1 cellular context compared by ENCODE assay signal in the genomic region with DNA sequence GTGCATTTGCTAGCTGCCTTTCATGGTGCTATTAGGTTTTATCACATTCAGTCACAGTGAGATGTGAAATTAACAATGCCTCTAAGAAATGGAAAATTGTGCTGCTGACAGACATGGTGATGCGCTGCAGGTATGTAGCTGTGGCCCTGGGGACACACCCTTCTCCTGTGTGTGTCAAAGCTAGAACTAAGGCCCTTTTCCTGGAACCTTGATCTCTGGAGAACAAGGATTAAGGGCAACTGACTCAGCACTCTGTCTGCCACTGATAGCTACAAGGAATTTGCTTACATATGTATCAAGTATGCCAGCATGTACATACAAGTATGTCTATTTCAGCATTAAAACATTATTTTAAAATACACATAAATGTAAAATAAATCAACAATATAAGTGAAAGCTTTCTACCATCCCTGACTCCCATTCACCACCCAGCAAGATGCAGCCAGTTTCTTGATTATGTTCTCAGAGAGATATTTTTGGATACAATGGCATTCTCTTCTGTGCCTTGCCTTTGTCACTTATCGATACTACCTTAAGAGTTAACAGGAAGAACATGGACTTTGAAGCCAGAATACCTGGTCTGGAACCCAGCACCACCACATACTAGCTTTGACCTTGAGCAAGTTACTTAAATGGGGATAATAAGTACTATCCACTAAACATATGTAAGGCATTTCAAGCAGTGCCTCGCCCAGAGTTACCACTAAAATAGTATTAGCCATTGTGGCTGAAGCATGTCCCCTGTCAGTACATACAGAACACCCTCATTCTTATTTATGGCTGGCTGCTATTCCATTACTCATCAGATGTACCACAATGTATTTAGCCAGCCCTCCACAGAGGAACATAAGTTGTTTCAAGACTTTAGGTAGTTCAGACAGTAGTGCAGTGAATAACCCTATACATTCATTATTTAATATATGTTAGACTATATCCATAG.
A peak's percentile ranks its signal among the peaks of the same experiment; 100 is the strongest.
TF ChIP-seq lines count a peak whose summit lies in the region.

No MANE protein-coding gene starts in this region.

TF ChIP-seq in K562, 482 proteins besides CTCF, POLR2A, EP300 and RAD21 (continued from another document and continues in another):
- TF ChIP-seq CHD7 (IDR thresholded peaks at IDR 0.05; ENCODE audit: low read depth, low read length): no peak
- peak; percentile 87 for TF ChIP-seq CTBP1 (IDR thresholded peaks at IDR 0.05; ENCODE audit: borderline replicate concordance)
- TF ChIP-seq, protein P1, sequence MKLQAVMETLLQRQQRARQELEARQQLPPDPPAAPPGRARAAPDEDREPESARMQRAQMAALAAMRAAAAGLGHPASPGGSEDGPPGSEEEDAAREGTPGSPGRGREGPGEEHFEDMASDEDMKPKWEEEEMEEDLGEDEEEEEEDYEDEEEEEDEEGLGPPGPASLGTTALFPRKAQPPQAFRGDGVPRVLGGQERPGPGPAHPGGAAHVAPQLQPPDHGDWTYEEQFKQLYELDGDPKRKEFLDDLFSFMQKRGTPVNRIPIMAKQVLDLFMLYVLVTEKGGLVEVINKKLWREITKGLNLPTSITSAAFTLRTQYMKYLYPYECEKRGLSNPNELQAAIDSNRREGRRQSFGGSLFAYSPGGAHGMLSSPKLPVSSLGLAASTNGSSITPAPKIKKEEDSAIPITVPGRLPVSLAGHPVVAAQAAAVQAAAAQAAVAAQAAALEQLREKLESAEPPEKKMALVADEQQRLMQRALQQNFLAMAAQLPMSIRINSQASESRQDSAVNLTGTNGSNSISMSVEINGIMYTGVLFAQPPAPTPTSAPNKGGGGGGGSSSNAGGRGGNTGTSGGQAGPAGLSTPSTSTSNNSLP (IDR thresholded peaks at IDR 0.05; ENCODE audit: borderline replicate concordance, low read depth, low read length): 0 out of 2 replicates have a peak, but pooled peaks have one; percentile 21
- TF ChIP-seq, protein P2, sequence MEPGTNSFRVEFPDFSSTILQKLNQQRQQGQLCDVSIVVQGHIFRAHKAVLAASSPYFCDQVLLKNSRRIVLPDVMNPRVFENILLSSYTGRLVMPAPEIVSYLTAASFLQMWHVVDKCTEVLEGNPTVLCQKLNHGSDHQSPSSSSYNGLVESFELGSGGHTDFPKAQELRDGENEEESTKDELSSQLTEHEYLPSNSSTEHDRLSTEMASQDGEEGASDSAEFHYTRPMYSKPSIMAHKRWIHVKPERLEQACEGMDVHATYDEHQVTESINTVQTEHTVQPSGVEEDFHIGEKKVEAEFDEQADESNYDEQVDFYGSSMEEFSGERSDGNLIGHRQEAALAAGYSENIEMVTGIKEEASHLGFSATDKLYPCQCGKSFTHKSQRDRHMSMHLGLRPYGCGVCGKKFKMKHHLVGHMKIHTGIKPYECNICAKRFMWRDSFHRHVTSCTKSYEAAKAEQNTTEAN (CRISPR knock-in tag; IDR thresholded peaks at IDR 0.05): no peak
- TF ChIP-seq NCOA1 (IDR thresholded peaks at IDR 0.05; ENCODE audit: low read depth): peak; percentile 39; the same call in 1 of the 2 replicates
- no peak for TF ChIP-seq ZNF780A (CRISPR knock-in tag; IDR thresholded peaks at IDR 0.05)
- no peak for TF ChIP-seq SUPT5H (IDR thresholded peaks at IDR 0.05)
- TF ChIP-seq KDM1A (IDR thresholded peaks at IDR 0.05): peak; percentile 57 to 78
- TF ChIP-seq, protein P3, sequence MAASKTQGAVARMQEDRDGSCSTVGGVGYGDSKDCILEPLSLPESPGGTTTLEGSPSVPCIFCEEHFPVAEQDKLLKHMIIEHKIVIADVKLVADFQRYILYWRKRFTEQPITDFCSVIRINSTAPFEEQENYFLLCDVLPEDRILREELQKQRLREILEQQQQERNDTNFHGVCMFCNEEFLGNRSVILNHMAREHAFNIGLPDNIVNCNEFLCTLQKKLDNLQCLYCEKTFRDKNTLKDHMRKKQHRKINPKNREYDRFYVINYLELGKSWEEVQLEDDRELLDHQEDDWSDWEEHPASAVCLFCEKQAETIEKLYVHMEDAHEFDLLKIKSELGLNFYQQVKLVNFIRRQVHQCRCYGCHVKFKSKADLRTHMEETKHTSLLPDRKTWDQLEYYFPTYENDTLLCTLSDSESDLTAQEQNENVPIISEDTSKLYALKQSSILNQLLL (CRISPR knock-in tag; IDR thresholded peaks at IDR 0.05; ENCODE audit: borderline replicate concordance): no peak
- no peak for TF ChIP-seq DDX20 (tag; IDR thresholded peaks at IDR 0.05; ENCODE audit: low read depth)
- no peak for TF ChIP-seq PTTG1 (tag; IDR thresholded peaks at IDR 0.05; ENCODE audit: low read depth)
- no peak for TF ChIP-seq MCM2 (IDR thresholded peaks at IDR 0.05; ENCODE audit: low read depth)
- peak; percentile 21; the same call in 1 of the 2 replicates for TF ChIP-seq MTA3 (IDR thresholded peaks at IDR 0.05; ENCODE audit: borderline replicate concordance)
- TF ChIP-seq LEF1 (IDR thresholded peaks at IDR 0.05): 0 out of 2 replicates have a peak, but pooled peaks have one; percentile 32
- no peak for TF ChIP-seq ZNF311 (CRISPR knock-in tag; IDR thresholded peaks at IDR 0.05)
- 0 out of 2 replicates have a peak, but pooled peaks have one; percentile 30 for TF ChIP-seq GATAD2B (IDR thresholded peaks at IDR 0.05; ENCODE audit: borderline replicate concordance)
- TF ChIP-seq MITF (IDR thresholded peaks at IDR 0.05): no peak
- no peak for TF ChIP-seq MYBL2 (IDR thresholded peaks at IDR 0.05; ENCODE audit: low read depth)
- TF ChIP-seq MYBL2 (CRISPR knock-in tag; IDR thresholded peaks at IDR 0.05; ENCODE audit: borderline replicate concordance): no peak
- no peak for TF ChIP-seq POLR2G (IDR thresholded peaks at IDR 0.05; ENCODE audit: low read depth, low read length)
- TF ChIP-seq BACH1 (tag; IDR thresholded peaks at IDR 0.05): no peak
- TF ChIP-seq ZNF197 (CRISPR knock-in tag; IDR thresholded peaks at IDR 0.05; ENCODE audit: low read depth): no peak
- TF ChIP-seq MEF2D (tag; conservative IDR thresholded peaks at IDR 0.05; ENCODE audit: low read depth): no peak
- TF ChIP-seq, protein P4, sequence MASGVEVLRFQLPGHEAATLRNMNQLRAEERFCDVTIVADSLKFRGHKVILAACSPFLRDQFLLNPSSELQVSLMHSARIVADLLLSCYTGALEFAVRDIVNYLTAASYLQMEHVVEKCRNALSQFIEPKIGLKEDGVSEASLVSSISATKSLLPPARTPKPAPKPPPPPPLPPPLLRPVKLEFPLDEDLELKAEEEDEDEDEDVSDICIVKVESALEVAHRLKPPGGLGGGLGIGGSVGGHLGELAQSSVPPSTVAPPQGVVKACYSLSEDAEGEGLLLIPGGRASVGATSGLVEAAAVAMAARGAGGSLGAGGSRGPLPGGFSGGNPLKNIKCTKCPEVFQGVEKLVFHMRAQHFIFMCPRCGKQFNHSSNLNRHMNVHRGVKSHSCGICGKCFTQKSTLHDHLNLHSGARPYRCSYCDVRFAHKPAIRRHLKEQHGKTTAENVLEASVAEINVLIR (CRISPR knock-in tag; IDR thresholded peaks at IDR 0.05): no peak
- peak; percentile 70 for TF ChIP-seq MTA2 (IDR thresholded peaks at IDR 0.05; ENCODE audit: low read depth)
- TF ChIP-seq NFYB (IDR thresholded peaks at IDR 0.05; ENCODE audit: extremely low read depth, insufficient read length): no peak
- no peak for TF ChIP-seq SIRT6 (IDR thresholded peaks at IDR 0.05; ENCODE audit: low read depth, low read length)
- TF ChIP-seq FIP1L1 (IDR thresholded peaks at IDR 0.05; ENCODE audit: low read depth, low read length, poor library complexity, severe bottlenecking): no peak
- TF ChIP-seq C11orf30 (IDR thresholded peaks at IDR 0.05; ENCODE audit: low read depth): peak; percentile 92
- TF ChIP-seq BRD4 (IDR thresholded peaks at IDR 0.05): no peak
- TF ChIP-seq ZBTB7A (IDR thresholded peaks at IDR 0.05; ENCODE audit: borderline replicate concordance, control insufficient read depth, low read depth, low read length): no peak
- TF ChIP-seq CSDE1 (IDR thresholded peaks at IDR 0.05): no peak
- TF ChIP-seq PHTF2 (CRISPR knock-in tag; IDR thresholded peaks at IDR 0.05): no peak
- TF ChIP-seq FOXO4 (CRISPR knock-in tag; IDR thresholded peaks at IDR 0.05): no peak
- TF ChIP-seq BCL6 (CRISPR knock-in tag; IDR thresholded peaks at IDR 0.05): no peak
- no peak for TF ChIP-seq NFE2L1 (tag; IDR thresholded peaks at IDR 0.05; ENCODE audit: borderline replicate concordance, low read depth)
- peak; percentile 48 for TF ChIP-seq NFIC (IDR thresholded peaks at IDR 0.05)
